20 cellular contexts compared by ENCODE assay signal in the genomic region with DNA sequence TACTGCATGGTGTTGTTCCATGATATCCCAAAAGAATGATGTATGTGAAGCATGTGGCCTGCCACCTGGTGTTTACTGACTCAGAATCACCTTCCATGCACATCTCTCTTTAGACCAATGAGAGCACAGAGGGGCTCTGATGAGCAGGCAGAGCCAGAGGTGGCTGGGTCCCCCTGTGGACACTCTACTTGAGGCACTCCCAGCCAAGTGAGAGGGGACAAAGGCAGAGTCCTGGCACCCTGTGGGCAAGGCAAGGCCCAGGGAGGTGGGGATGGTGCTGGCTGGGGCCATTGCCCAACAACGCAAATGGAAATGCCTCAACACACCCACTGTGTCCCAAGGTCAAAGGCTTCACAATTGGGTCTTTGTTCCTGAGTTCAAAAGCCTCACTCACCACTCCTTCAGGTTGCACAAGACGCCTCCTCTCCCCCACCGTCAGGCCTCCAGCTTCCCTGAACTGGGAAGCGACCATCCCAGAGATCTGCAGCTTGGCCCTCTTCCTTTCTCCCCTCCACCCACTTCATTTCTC.
DNase-seq lines count a peak whose midpoint lies in the region; ATAC-seq and TF ChIP-seq lines count a peak whose summit lies in the region.
"Had no signal": no experiment of that assay in that cellular context is flagged by ENCODE, and none has a peak within 500 bp of the region (broad histone marks: within the 10 kb centered on the region; RNA-seq: fewer than 3 reads in every experiment).

No MANE protein-coding gene starts in this region.

- no peak overlapping the region for H3K27ac ChIP-seq in naive thymus-derived CD4-positive, alpha-beta T cell (ENCODE audit: low read depth, low read length)
- H3K27ac ChIP-seq in PC-9: no peak overlapping the region
- H3K27ac ChIP-seq: 22Rv1, WERI-Rb-1 had no signal

- no peak overlapping the region for H2AFZ ChIP-seq in PC-9

- H3K9ac ChIP-seq in adipocyte (ENCODE audit: low read length): peak overlapping the region; percentile 95

- H3K36me3 ChIP-seq in adipocyte (ENCODE audit: control insufficient read depth, insufficient read depth, low read length, severe bottlenecking) (peaks cover 53% of the 10 kb centered on the region), PC-9 (ENCODE audit: low read depth) (no peaks in the 10 kb centered on the region)
- H3K36me3 ChIP-seq in naive thymus-derived CD4-positive, alpha-beta T cell (ENCODE audit: control insufficient read depth in 2 of 3, insufficient read depth in 3 of 3, low read length in 3 of 3): peaks cover 0 to 7% (median 0%) of the 10 kb centered on the region in 3 experiments
- H3K36me3 ChIP-seq: right lobe of liver, WERI-Rb-1 had no signal

- peaks cover 0 to 22% (median 17%) of the 10 kb centered on the region in 5 donors for H3K36me3 Mint-ChIP-seq in naive thymus-derived CD4-positive, alpha-beta T cell

- ATAC-seq in naive thymus-derived CD4-positive, alpha-beta T cell: no peak
- ATAC-seq in GM21737 (IDR thresholded peaks at IDR 0.05; ENCODE audit: unreplicated experiment): no peak
- ATAC-seq: activated CD8-positive, alpha-beta T cell treated with anti-CD3 and anti-CD28 coated beads, Interleukin-2, amount 10 ng/mL, durations not matched to agents 7 days and 5 days; esophagus mucosa had no signal

- DNase-seq in DMS 273 (lab: John Stamatoyannopoulos, UW; ENCODE audit: unreplicated experiment) (peak; percentile 11), DMS 273 treated with DMSO at 0.1 percent for 48 hours (lab: John Stamatoyannopoulos, UW) (no peak), COLO829 (ENCODE audit: low spot score) (peak; percentile 75), adipocyte (ENCODE audit: low read depth) (no peak), PC-9 (no peak), LoVo (ENCODE audit: low spot score) (no peak)
- no peak for DNase-seq in naive thymus-derived CD4-positive, alpha-beta T cell
- DNase-seq: activated CD8-positive, alpha-beta T cell treated with anti-CD3 and anti-CD28 coated beads, Interleukin-2, amount 10 ng/mL, durations not matched to agents 7 days and 5 days; activated T-cell treated with anti-CD3 and anti-CD28 coated beads, Interleukin-2, amount 50 U/mL, for 48 hours; central memory CD4-positive, alpha-beta T cell; DMS79; GOT3; left ventricle myocardium inferior; MG63; NCI-H446; WERI-Rb-1 had no signal

- H4K20me1 ChIP-seq in PC-9 (ENCODE audit: insufficient read depth): no peaks in the 10 kb centered on the region

- H3K27ac Mint-ChIP-seq in naive thymus-derived CD4-positive, alpha-beta T cell: peak overlapping the region in 5 of 9 donors; percentile 38 to 60 (median 51)
- H3K27ac Mint-ChIP-seq: activated CD8-positive, alpha-beta T cell treated with anti-CD3 and anti-CD28 coated beads, Interleukin-2, amount 10 ng/mL, durations not matched to agents 7 days and 5 days had no signal

- no peaks in the 10 kb centered on the region for H3K27me3 Mint-ChIP-seq in naive thymus-derived CD4-positive, alpha-beta T cell

- no TSS peak for BruUV-seq in PC-9 (replicated peaks; lab: Mats Ljungman, UMichigan)

- peaks cover 2 to 21% (median 10%) of the 10 kb centered on the region in 7 donors for H3K4me1 Mint-ChIP-seq in naive thymus-derived CD4-positive, alpha-beta T cell

- H3K9me2 ChIP-seq in PC-9 (ENCODE audit: insufficient read depth): no peaks in the 10 kb centered on the region

- H3K27me3 ChIP-seq in adipocyte (replicated peaks; ENCODE audit: control insufficient read depth, insufficient read depth, low read length) (no peaks in the 10 kb centered on the region), PC-9 (ENCODE audit: insufficient read depth, low read depth) (no peaks in the 10 kb centered on the region)
- no peaks in the 10 kb centered on the region for H3K27me3 ChIP-seq in naive thymus-derived CD4-positive, alpha-beta T cell (ENCODE audit: control insufficient read depth in 2 of 2, insufficient read depth in 2 of 2, low read length in 2 of 2)
- H3K27me3 ChIP-seq: MG63, right lobe of liver had no signal

- H3F3A ChIP-seq in PC-9 (ENCODE audit: insufficient read depth, low read depth): no peaks in the 10 kb centered on the region

- H3K4me2 ChIP-seq in PC-9: no peak overlapping the region

- CTCF ChIA-PET in naive thymus-derived CD4-positive, alpha-beta T cell (lab: Charles Lee): interaction anchor here (2.4 kb wide), 1 partner anchor 28 kb away, joined by 6 read pairs; no protein-coding TSS in a partner anchor
- CTCF ChIA-PET in PC-9 (lab: Charles Lee): no interaction called here

- H3K4me1 ChIP-seq in adipocyte (ENCODE audit: control insufficient read depth, insufficient read depth, low read length) (peaks cover 52% of the 10 kb centered on the region), PC-9 (replicated peaks; ENCODE audit: insufficient read depth) (no peaks in the 10 kb centered on the region)
- H3K4me1 ChIP-seq in naive thymus-derived CD4-positive, alpha-beta T cell (ENCODE audit: control insufficient read depth in 2 of 2, insufficient read depth in 2 of 2, low read length in 2 of 2): peaks cover 4 to 6% of the 10 kb centered on the region in 2 donors

- peaks cover 5% of the 10 kb centered on the region for H3K9me3 ChIP-seq in adipocyte (ENCODE audit: control insufficient read depth, low read length)
- H3K9me3 ChIP-seq in naive thymus-derived CD4-positive, alpha-beta T cell (ENCODE audit: control insufficient read depth in 2 of 3, low read length in 3 of 3): no peaks in the 10 kb centered on the region
- no peaks in the 10 kb centered on the region for H3K9me3 ChIP-seq in PC-9 (ENCODE audit: insufficient read depth, low read depth)
- H3K9me3 ChIP-seq: MG63, right lobe of liver had no signal

- no peaks in the 10 kb centered on the region for H3K79me2 ChIP-seq in PC-9 (ENCODE audit: low read depth)

- POLR2A ChIA-PET in naive thymus-derived CD4-positive, alpha-beta T cell (lab: Charles Lee): interaction anchor here (1.8 kb wide), 1 partner anchor 13 kb away, joined by 5 read pairs; no protein-coding TSS in a partner anchor
- POLR2A ChIA-PET in PC-9 (lab: Charles Lee; ENCODE audit: unreplicated experiment): no interaction called here

- peaks cover 0 to 7% (median 0%) of the 10 kb centered on the region in 11 donors for H3K9me3 Mint-ChIP-seq in naive thymus-derived CD4-positive, alpha-beta T cell

- TF ChIP-seq CTCF in PC-9 (conservative IDR thresholded peaks at IDR 0.05): no peak

- intact Hi-C loops in naive thymus-derived CD4-positive, alpha-beta T cell (cut with micrococcal nuclease): no loop called here
- intact Hi-C loops in PC-9 (cut with micrococcal nuclease; ENCODE audit: unreplicated experiment): no loop called here

- peak overlapping the region in 5 of 10 donors; percentile 10 to 49 (median 26) for H3K4me3 Mint-ChIP-seq in naive thymus-derived CD4-positive, alpha-beta T cell
- H3K4me3 Mint-ChIP-seq: activated CD8-positive, alpha-beta T cell treated with anti-CD3 and anti-CD28 coated beads, Interleukin-2, amount 10 ng/mL, durations not matched to agents 7 days and 5 days had no signal

- H3K4me3 ChIP-seq in adipocyte (ENCODE audit: low read length) (peak overlapping the region; percentile 91), PC-9 (no peak overlapping the region)
- no peak overlapping the region for H3K4me3 ChIP-seq in naive thymus-derived CD4-positive, alpha-beta T cell (ENCODE audit: low read length)
- H3K4me3 ChIP-seq: left ventricle myocardium inferior, MG63, right lobe of liver had no signal

Comparison
In these comparisons a context has a peak if more than half of its experiments do, and no peak if none do; other contexts are left out.
1. DNase-seq: peak in DMS 273 (single experiment) and COLO829 (single experiment); none in DMS 273 treated with DMSO at 0.1 percent for 48 hours (single experiment), adipocyte (single experiment), naive thymus-derived CD4-positive, alpha-beta T cell (0 of 9), PC-9 (0 of 2) and LoVo (single experiment).